Comparison of ENCODE assay signal across 23 cellular contexts in the genomic region with DNA sequence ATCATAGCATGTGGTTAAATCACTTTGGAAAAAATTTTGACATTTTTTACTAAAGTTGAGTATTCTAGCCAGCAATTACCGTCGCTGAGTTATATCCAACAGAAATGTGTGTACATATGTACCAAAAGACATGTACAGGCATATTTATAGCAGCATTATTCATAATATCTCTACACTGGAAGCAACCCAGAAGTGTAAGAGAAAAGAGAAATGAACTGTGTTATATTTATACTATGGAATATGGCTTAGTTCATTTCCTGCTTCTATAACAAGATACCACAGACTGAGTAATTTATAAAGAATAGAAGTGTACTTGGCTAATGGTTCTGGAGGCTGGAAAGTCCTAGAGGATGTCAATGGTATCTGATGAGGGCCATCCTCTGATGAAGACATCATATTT.
"Had no signal": no experiment of that assay in that cellular context is flagged by ENCODE, and none has a peak within 500 bp of the region (broad histone marks: within the 10 kb centered on the region; RNA-seq: fewer than 3 reads in every experiment).

No MANE protein-coding gene starts in this region.

- H3K27ac ChIP-seq: HL-60, KMS-11, SJCRH30 had no signal

- DNase-seq: Kasumi-1, MV-4-11, NCI-H1048, NCI-H1105, NCI-H1417, NCI-H1436 treated with DMSO at 0.1 percent for 48 hours, NCI-H1694, NCI-H187 treated with DMSO at 0.1 percent for 48 hours, NCI-H2029 treated with DMSO at 0.1 percent for 48 hours, NCI-H2227 treated with DMSO at 0.1 percent for 48 hours, NCI-H446, NCI-H510A, NCI-H524 treated with DMSO at 0.1 percent for 48 hours, NCI-H69, NCI-H774, SHP77 treated with DMSO at 0.1 percent for 48 hours, SJCRH30 had no signal

- H3K9ac ChIP-seq: KMS-11 had no signal

- H3K4me1 ChIP-seq: SJCRH30 had no signal

- ATAC-seq: K562, Panc1, Right ventricle myocardium inferior, SK-N-SH treated with all-trans-retinoic acid at 6 μM for 48 hours had no signal

- H3K4me3 ChIP-seq: K562, SJCRH30 had no signal

- H3K27me3 ChIP-seq: SJCRH30 had no signal

- H3K4me2 ChIP-seq: KMS-11 had no signal

- H3K36me3 ChIP-seq: SJCRH30 had no signal

- H3K9me3 ChIP-seq: SJCRH30 had no signal
